ENCODE assay signal across 23 cellular contexts in genomic region chr13:108070491-108070890, GRCh38.
"Had no signal": no experiment of that assay in that cellular context is flagged by ENCODE, and none has a peak within 500 bp of the region (broad histone marks: within the 10 kb centered on the region; RNA-seq: fewer than 3 reads in every experiment).

No MANE protein-coding gene starts in this region.

- H3K36me3 ChIP-seq: brain microvascular endothelial cell, left ventricle myocardium inferior, neutrophil, ovary, right lobe of liver, tibial artery had no signal

- H3K27ac ChIP-seq: brain microvascular endothelial cell, foreskin keratinocyte, left ventricle myocardium inferior, neutrophil, ovary, psoas muscle, right lobe of liver, tibial artery had no signal

- H3K27ac Mint-ChIP-seq: activated naive CD4-positive, alpha-beta T cell treated with anti-CD3 and anti-CD28 coated beads for 36 hours; activated T-helper 2 cell treated with anti-CD3 and anti-CD28 coated beads, Interferon-gamma antibody, Interleukin-2, Interleukin-4, amounts not matched to agents 10 μg/mL and 5 μg/mL and 100 μg/mL, durations not matched to agents 14 hours and 24 hours and 36 hours; dendritic cell treated with granulocyte-macrophage colony-stimulating factor and Interleukin-4, amounts not matched to agents 40 ng/mL and 50 ng/mL, for 4 days; immature natural killer cell; mesothelial cell of epicardium; stimulated activated effector memory CD8-positive, alpha-beta T cell treated with anti-CD3 and anti-CD28 coated beads, Interleukin-12 subunit alpha, Interleukin-12 subunit beta, amount 100 ng/mL, for 72 hours had no signal

- H3K36me3 Mint-ChIP-seq: immature natural killer cell; mesothelial cell of epicardium; stimulated activated effector memory CD8-positive, alpha-beta T cell treated with anti-CD3 and anti-CD28 coated beads, Interleukin-12 subunit alpha, Interleukin-12 subunit beta, amount 100 ng/mL, for 72 hours had no signal

- H3K4me1 ChIP-seq: foreskin keratinocyte, left ventricle myocardium inferior, psoas muscle, right lobe of liver, tibial artery had no signal

- DNase-seq: activated CD8-positive, alpha-beta memory T cell treated with anti-CD3 and anti-CD28 coated beads, Interleukin-2, amount 50 U/mL, for 48 hours; activated naive CD4-positive, alpha-beta T cell treated with anti-CD3 and anti-CD28 coated beads for 36 hours; activated T-cell treated with anti-CD3 and anti-CD28 coated beads, Interleukin-2, amount 50 U/mL, for 4 hours; anterior cingulate cortex; brain microvascular endothelial cell; effector CD4-positive, alpha-beta T cell; foreskin keratinocyte; immature natural killer cell; kidney glomerular epithelial cell; left ventricle myocardium inferior; ovary; psoas muscle; right lobe of liver; stimulated activated CD4-positive, alpha-beta T cell treated with anti-CD3 and anti-CD28 coated beads, Interleukin-2, amount 100 ng/mL, for 24 hours; stimulated activated naive CD8-positive, alpha-beta T cell treated with anti-CD3 and anti-CD28 coated beads, Interleukin-15, amount 100 ng/mL, for 72 hours; T-helper 9 cell; tibial artery had no signal

- H3K27me3 ChIP-seq: brain microvascular endothelial cell, foreskin keratinocyte, neutrophil, ovary, right lobe of liver, tibial artery had no signal

- H3K4me3 ChIP-seq: left ventricle myocardium inferior, ovary, psoas muscle, right lobe of liver, tibial artery had no signal

- H3K9me3 ChIP-seq: ovary, psoas muscle, right lobe of liver, tibial artery had no signal

- H3K4me3 Mint-ChIP-seq: activated naive CD4-positive, alpha-beta T cell treated with anti-CD3 and anti-CD28 coated beads for 36 hours; activated T-cell treated with anti-CD3 and anti-CD28 coated beads, Interleukin-2, amount 50 U/mL, for 4 hours; dendritic cell treated with granulocyte-macrophage colony-stimulating factor and Interleukin-4, amounts not matched to agents 40 ng/mL and 50 ng/mL, for 4 days; immature natural killer cell; mesothelial cell of epicardium; stimulated activated effector memory CD8-positive, alpha-beta T cell treated with anti-CD3 and anti-CD28 coated beads, Interleukin-12 subunit alpha, Interleukin-12 subunit beta, amount 100 ng/mL, for 72 hours had no signal

- H3K27me3 Mint-ChIP-seq: dendritic cell treated with granulocyte-macrophage colony-stimulating factor and Interleukin-4, amounts not matched to agents 40 ng/mL and 50 ng/mL, for 4 days; naive thymus-derived CD8-positive, alpha-beta T cell; stimulated activated naive CD8-positive, alpha-beta T cell treated with anti-CD3 and anti-CD28 coated beads, Interleukin-15, amount 100 ng/mL, for 72 hours had no signal

- H3K4me1 Mint-ChIP-seq: immature natural killer cell; stimulated activated effector memory CD8-positive, alpha-beta T cell treated with anti-CD3 and anti-CD28 coated beads, Interleukin-12 subunit alpha, Interleukin-12 subunit beta, amount 100 ng/mL, for 72 hours; stimulated activated naive CD8-positive, alpha-beta T cell treated with anti-CD3 and anti-CD28 coated beads, Interleukin-15, amount 100 ng/mL, for 72 hours had no signal
